23 cellular contexts compared by ENCODE assay signal in the genomic region with DNA sequence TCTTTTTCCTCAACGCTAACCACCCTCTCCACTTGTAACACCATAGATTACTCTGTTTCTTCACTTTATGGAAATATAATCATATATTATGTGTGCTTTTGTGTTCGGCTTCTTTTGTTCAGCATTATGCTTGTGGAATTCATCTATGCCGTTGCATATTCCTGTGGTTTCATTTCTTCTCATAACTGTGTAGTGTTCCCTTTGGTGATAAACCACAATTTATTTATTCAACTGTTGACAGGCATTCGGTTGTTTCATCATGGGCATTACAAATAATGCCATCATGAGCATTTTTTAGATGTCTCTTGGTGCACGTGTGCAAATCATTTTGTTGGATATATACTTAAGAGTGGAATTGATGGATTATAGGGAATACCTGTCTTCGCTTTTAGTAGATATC. TPM values are rescaled to one million over a fixed set of nuclear protein-coding genes. Genes with fewer than 3 reads are reported as not detected.
DNase-seq lines count a peak whose midpoint lies in the region; ATAC-seq and TF ChIP-seq lines count a peak whose summit lies in the region.
"Had no signal": no experiment of that assay in that cellular context is flagged by ENCODE, and none has a peak within 500 bp of the region (broad histone marks: within the 10 kb centered on the region; RNA-seq: fewer than 3 reads in every experiment).

No MANE protein-coding gene starts in this region.

- H3K79me2 ChIP-seq in mammary epithelial cell (ENCODE audit: insufficient read depth, low read length): peaks cover 96% of the 10 kb centered on the region

- dilution Hi-C loops in mammary epithelial cell (cut with HindIII; ENCODE audit: low sequenced_read_pairs): no loop called here

- ATAC-seq in activated T-cell treated with anti-CD3 and anti-CD28 coated beads, Interleukin-2, amount 50 U/mL, for 4 hours: no peak
- no peak for ATAC-seq in GM18909 (IDR thresholded peaks at IDR 0.05; ENCODE audit: poor library complexity, unreplicated experiment)
- ATAC-seq: naive thymus-derived CD8-positive, alpha-beta T cell; stimulated activated memory B cell treated with anti-CD40 and anti-IgM and Interleukin-4, amounts not matched to agents 10 μg/mL and 1 μg/mL and 100 μg/mL, for 72 hours; upper lobe of right lung had no signal

- CTCF ChIA-PET in mammary epithelial cell (lab: Charles Lee; ENCODE audit: low non-redundant PET): no interaction called here

- H3K36me3 ChIP-seq in mammary epithelial cell (ENCODE audit: insufficient read depth, low read length) (peaks cover 2% of the 10 kb centered on the region), skeletal muscle satellite cell (ENCODE audit: insufficient read depth, low read length) (no peaks in the 10 kb centered on the region)
- no peaks in the 10 kb centered on the region for H3K36me3 ChIP-seq in effector memory CD4-positive, alpha-beta T cell (ENCODE audit: control insufficient read depth, insufficient read depth, low read length)
- H3K36me3 ChIP-seq: adrenal gland, upper lobe of right lung had no signal

- H3K27me3 Mint-ChIP-seq in activated T-cell treated with anti-CD3 and anti-CD28 coated beads, Interleukin-2, amount 50 U/mL, for 24 hours: no peaks in the 10 kb centered on the region
- no peaks in the 10 kb centered on the region for H3K27me3 Mint-ChIP-seq in activated T-cell treated with anti-CD3 and anti-CD28 coated beads, Interleukin-2, amount 50 U/mL, for 4 hours (ENCODE audit: low read depth)
- H3K27me3 Mint-ChIP-seq: CD8-positive, alpha-beta memory T cell; naive thymus-derived CD8-positive, alpha-beta T cell; stimulated activated memory B cell treated with anti-CD40 and anti-IgM and Interleukin-4, amounts not matched to agents 10 μg/mL and 1 μg/mL and 100 μg/mL, for 72 hours had no signal

- intact Hi-C loops in mammary epithelial cell (cut with micrococcal nuclease): no loop called here

- in situ Hi-C loops in mammary epithelial cell (cut with MboI; ENCODE audit: low sequenced_read_pairs in 2 of 2): no loop called here

- no peak overlapping the region for H3K4me3 Mint-ChIP-seq in activated T-cell treated with anti-CD3 and anti-CD28 coated beads, Interleukin-2, amount 50 U/mL, for 24 hours
- H3K4me3 Mint-ChIP-seq in activated T-cell treated with anti-CD3 and anti-CD28 coated beads, Interleukin-2, amount 50 U/mL, for 4 hours: no peak overlapping the region
- H3K4me3 Mint-ChIP-seq: stimulated activated memory B cell treated with anti-CD40 and anti-IgM and Interleukin-4, amounts not matched to agents 10 μg/mL and 1 μg/mL and 100 μg/mL, for 72 hours had no signal

- H3K9me3 ChIP-seq in mammary epithelial cell (replicated peaks; ENCODE audit: insufficient read depth, low read length) (no peaks in the 10 kb centered on the region), skeletal muscle satellite cell (replicated peaks; ENCODE audit: low read length) (no peaks in the 10 kb centered on the region)
- H3K9me3 ChIP-seq in effector memory CD4-positive, alpha-beta T cell (ENCODE audit: control insufficient read depth, low read length): no peaks in the 10 kb centered on the region
- H3K9me3 ChIP-seq: adrenal gland, spleen, upper lobe of right lung had no signal

- H3K27me3 ChIP-seq in mammary epithelial cell (ENCODE audit: insufficient read depth, low read length) (no peaks in the 10 kb centered on the region), skeletal muscle satellite cell (ENCODE audit: control insufficient read depth, insufficient read depth, low read length) (no peaks in the 10 kb centered on the region)
- no peaks in the 10 kb centered on the region for H3K27me3 ChIP-seq in effector memory CD4-positive, alpha-beta T cell (replicated peaks; ENCODE audit: control insufficient read depth, insufficient read depth, low read length, poor library complexity, severe bottlenecking)
- H3K27me3 ChIP-seq: adrenal gland, spleen, upper lobe of right lung had no signal

- peak overlapping the region; percentile 84 for H3K27ac ChIP-seq in mammary epithelial cell (ENCODE audit: insufficient read depth, low read depth, low read length)
- no peak overlapping the region for H3K27ac ChIP-seq in effector memory CD4-positive, alpha-beta T cell (ENCODE audit: insufficient read depth, low read length, poor library complexity, severe bottlenecking)
- H3K27ac ChIP-seq in substantia nigra (ENCODE audit: low read depth, low read length, poor library complexity, severe bottlenecking): no peak overlapping the region
- H3K27ac ChIP-seq: spleen, upper lobe of right lung had no signal

- no peaks in the 10 kb centered on the region for H3K9me3 Mint-ChIP-seq in activated T-cell treated with anti-CD3 and anti-CD28 coated beads, Interleukin-2, amount 50 U/mL, for 24 hours
- no peaks in the 10 kb centered on the region for H3K9me3 Mint-ChIP-seq in activated T-cell treated with anti-CD3 and anti-CD28 coated beads, Interleukin-2, amount 50 U/mL, for 4 hours
- H3K9me3 Mint-ChIP-seq: CD8-positive, alpha-beta memory T cell; naive thymus-derived CD8-positive, alpha-beta T cell; stimulated activated memory B cell treated with anti-CD40 and anti-IgM and Interleukin-4, amounts not matched to agents 10 μg/mL and 1 μg/mL and 100 μg/mL, for 72 hours had no signal

- no peak overlapping the region for H3K9ac ChIP-seq in mammary epithelial cell (ENCODE audit: insufficient read depth, low read length)
- H3K9ac ChIP-seq in skeletal muscle satellite cell (ENCODE audit: low read depth, low read length): peak overlapping the region; percentile 62

- no peak overlapping the region for H2AFZ ChIP-seq in mammary epithelial cell (ENCODE audit: low read depth, low read length)

- BruUV-seq in mammary epithelial cell (replicated peaks; lab: Mats Ljungman, UMichigan): no TSS peak

- H3K4me2 ChIP-seq in mammary epithelial cell (ENCODE audit: insufficient read depth, low read depth, low read length) (no peak overlapping the region), skeletal muscle satellite cell (ENCODE audit: low read length) (peak overlapping the region; percentile 37)

- H3K4me3 ChIP-seq in mammary epithelial cell (replicated peaks in 1 of 3; ENCODE audit: insufficient read depth in 1 of 3, low read depth in 2 of 3, low read length in 3 of 3): no peak overlapping the region
- H3K4me3 ChIP-seq in skeletal muscle satellite cell (ENCODE audit: low read length): peak overlapping the region; percentile 39
- H3K4me3 ChIP-seq in effector memory CD4-positive, alpha-beta T cell (ENCODE audit: insufficient read depth, low read depth, low read length, poor library complexity, severe bottlenecking): no peak overlapping the region
- H3K4me3 ChIP-seq: adrenal gland, lung, spleen, upper lobe of right lung had no signal

- peaks cover 78% of the 10 kb centered on the region for H3K4me1 Mint-ChIP-seq in activated T-cell treated with anti-CD3 and anti-CD28 coated beads, Interleukin-2, amount 50 U/mL, for 24 hours (ENCODE audit: low read depth)
- peaks cover 66% of the 10 kb centered on the region for H3K4me1 Mint-ChIP-seq in activated T-cell treated with anti-CD3 and anti-CD28 coated beads, Interleukin-2, amount 50 U/mL, for 4 hours (ENCODE audit: low read depth)

- H4K20me1 ChIP-seq in mammary epithelial cell (ENCODE audit: insufficient read depth, low read length): no peaks in the 10 kb centered on the region

- whole genome bisulfite sequencing in mammary epithelial cell (ENCODE audit: low coverage, missing lambda C conversion rate): 97% methylated on average over 6 of the region's 6 CpGs

- no peak for DNase-seq in activated T-cell treated with anti-CD3 and anti-CD28 coated beads, Interleukin-2, amount 50 U/mL, for 24 hours
- no peak for DNase-seq in activated T-cell treated with anti-CD3 and anti-CD28 coated beads, Interleukin-2, amount 50 U/mL, for 4 hours
- DNase-seq in NCI-H226: peak; percentile 66
- no peak for DNase-seq in mammary epithelial cell
- DNase-seq in effector memory CD4-positive, alpha-beta T cell: no peak
- DNase-seq in substantia nigra (lab: John Stamatoyannopoulos, UW): no peak
- DNase-seq: ACHN; activated CD4-positive, alpha-beta T cell treated with anti-CD3 and anti-CD28 coated beads for 4 hours; activated T-cell treated with anti-CD3 and anti-CD28 coated beads for 4 hours; adrenal gland; CD8-positive, alpha-beta memory T cell; DND-41; naive thymus-derived CD8-positive, alpha-beta T cell; NCI-H187; NCI-H526; OCI-M1; spleen; T-helper 9 cell; upper lobe of right lung had no signal

- TF ChIP-seq CTCF in mammary epithelial cell (conservative IDR thresholded peaks at IDR 0.05 in 1 of 2, IDR thresholded peaks at IDR 0.05 in 1 of 2; ENCODE audit: extremely low read depth in 1 of 2, insufficient read depth in 1 of 2, low read depth in 1 of 2, low read length in 2 of 2): no peak

- H3K27ac Mint-ChIP-seq in activated T-cell treated with anti-CD3 and anti-CD28 coated beads, Interleukin-2, amount 50 U/mL, for 24 hours: peak overlapping the region; percentile 71
- H3K27ac Mint-ChIP-seq: stimulated activated memory B cell treated with anti-CD40 and anti-IgM and Interleukin-4, amounts not matched to agents 10 μg/mL and 1 μg/mL and 100 μg/mL, for 72 hours had no signal

- peaks cover 59% of the 10 kb centered on the region for H3K36me3 Mint-ChIP-seq in activated T-cell treated with anti-CD3 and anti-CD28 coated beads, Interleukin-2, amount 50 U/mL, for 24 hours (ENCODE audit: low read depth)
- peaks cover 15% of the 10 kb centered on the region for H3K36me3 Mint-ChIP-seq in activated T-cell treated with anti-CD3 and anti-CD28 coated beads, Interleukin-2, amount 50 U/mL, for 4 hours (ENCODE audit: insufficient read depth)

- H3K4me1 ChIP-seq in mammary epithelial cell (ENCODE audit: insufficient read depth, low read length) (peaks cover 11% of the 10 kb centered on the region), skeletal muscle satellite cell (ENCODE audit: control insufficient read depth, insufficient read depth, low read length) (peaks cover 34% of the 10 kb centered on the region)
- no peaks in the 10 kb centered on the region for H3K4me1 ChIP-seq in effector memory CD4-positive, alpha-beta T cell (ENCODE audit: control insufficient read depth, insufficient read depth, low read length, poor library complexity, severe bottlenecking)

RNA-seq across cellular contexts. Expression of gene AVL9, which starts 12.1 kb away (rescaled TPM):
- 10 to 100 TPM; 51.0 to 59.3 (median 52.7) TPM for total RNA-seq in activated T-cell treated with anti-CD3 and anti-CD28 coated beads, Interleukin-2, amount 50 U/mL, for 4 hours
- 10 to 100 TPM; 30.2 to 31.3 TPM for total RNA-seq in mammary epithelial cell
- polyA plus RNA-seq in mammary epithelial cell: 8.3 TPM
- 50.3 TPM for polyA minus RNA-seq in mammary epithelial cell
- total RNA-seq in skeletal muscle satellite cell (2012; rRNA removed): 28.2 and 40.6 TPM in 2 replicates

RNA-seq across cellular contexts. Expression of gene LSM5, which starts 17.2 kb away (rescaled TPM):
- 100 to 1,000 TPM; 118 to 123 (median 120) TPM for total RNA-seq in activated T-cell treated with anti-CD3 and anti-CD28 coated beads, Interleukin-2, amount 50 U/mL, for 4 hours
- total RNA-seq in mammary epithelial cell: 10 to 100 TPM; 15.7 to 55.6 TPM
- polyA plus RNA-seq in mammary epithelial cell: 37.0 TPM
- 6.9 TPM for polyA minus RNA-seq in mammary epithelial cell
- total RNA-seq in skeletal muscle satellite cell (2012; rRNA removed): 25.6 and 28.8 TPM in 2 replicates
